21 cellular contexts compared by ENCODE assay signal in genomic region chr2:8254791-8255447, GRCh38.
"Had no signal": no experiment of that assay in that cellular context is flagged by ENCODE, and none has a peak within 500 bp of the region (broad histone marks: within the 10 kb centered on the region; RNA-seq: fewer than 3 reads in every experiment).

No MANE protein-coding gene starts in this region.

- H3K9me3 ChIP-seq: breast epithelium, esophagus muscularis mucosa, left lung, neutrophil, pancreas, stomach, thoracic aorta, upper lobe of right lung had no signal

- H3K4me1 ChIP-seq: breast epithelium, left lung, pancreas, stomach, upper lobe of right lung had no signal

- ATAC-seq: heart right ventricle, left lung, pancreas, sciatic nerve, upper lobe of right lung had no signal

- H3K4me3 Mint-ChIP-seq: activated CD4-positive, alpha-beta T cell treated with anti-CD3 and anti-CD28 coated beads, Interleukin-2, amount 10 ng/mL, durations not matched to agents 24 days and 14 days; activated CD8-positive, alpha-beta T cell treated with anti-CD3 and anti-CD28 coated beads for 36 hours; activated T-cell treated with anti-CD3 and anti-CD28 coated beads, Interleukin-2, amount 50 U/mL, for 24 hours had no signal

- FAIRE-seq: astrocyte, keratinocyte, pancreas had no signal

- H3K36me3 ChIP-seq: breast epithelium, esophagus muscularis mucosa, heart right ventricle, left lung, neutrophil, pancreas, stomach, thoracic aorta, upper lobe of right lung had no signal

- H3K27ac ChIP-seq: breast epithelium, coronary artery, esophagus muscularis mucosa, heart right ventricle, left lung, neutrophil, pancreas, stomach, thoracic aorta, upper lobe of right lung had no signal

- H3K4me2 ChIP-seq: smooth muscle cell had no signal

- H3K27ac Mint-ChIP-seq: activated CD4-positive, alpha-beta T cell treated with anti-CD3 and anti-CD28 coated beads, Interleukin-2, amount 10 ng/mL, durations not matched to agents 24 days and 14 days; activated CD8-positive, alpha-beta T cell treated with anti-CD3 and anti-CD28 coated beads for 36 hours; activated T-cell treated with anti-CD3 and anti-CD28 coated beads, Interleukin-2, amount 50 U/mL, for 24 hours had no signal

- H3K4me3 ChIP-seq: breast epithelium, coronary artery, esophagus muscularis mucosa, heart right ventricle, left lung, pancreas, smooth muscle cell, stomach, thoracic aorta, upper lobe of right lung had no signal

- H3K27me3 Mint-ChIP-seq: activated T-cell treated with anti-CD3 and anti-CD28 coated beads, Interleukin-2, amount 50 U/mL, for 24 hours had no signal

- DNase-seq: activated CD4-positive, alpha-beta T cell treated with anti-CD3 and anti-CD28 coated beads, Interleukin-2, amount 10 ng/mL, durations not matched to agents 24 days and 14 days; activated CD8-positive, alpha-beta T cell treated with anti-CD3 and anti-CD28 coated beads for 36 hours; activated effector memory CD4-positive, alpha-beta T cell treated with Interleukin-2 at 50 U/mL for 16 hours; activated naive CD4-positive, alpha-beta T cell treated with anti-CD3 and anti-CD28 coated beads, Interleukin-2, amount 50 U/mL, for 16 hours; activated T-cell treated with anti-CD3 and anti-CD28 coated beads, Interleukin-2, amount 50 U/mL, for 24 hours; heart right ventricle; left lung; pancreas; stimulated activated CD4-positive, alpha-beta T cell treated with anti-CD3 and anti-CD28 coated beads, Interleukin-4, amount 100 ng/mL, for 1 hour; stomach; T1000; upper lobe of right lung had no signal

- H3K27me3 ChIP-seq: breast epithelium, esophagus muscularis mucosa, heart right ventricle, left lung, neutrophil, pancreas, stomach, upper lobe of right lung had no signal
